ENCODE assay signal across 1 cellular context in the genomic region with DNA sequence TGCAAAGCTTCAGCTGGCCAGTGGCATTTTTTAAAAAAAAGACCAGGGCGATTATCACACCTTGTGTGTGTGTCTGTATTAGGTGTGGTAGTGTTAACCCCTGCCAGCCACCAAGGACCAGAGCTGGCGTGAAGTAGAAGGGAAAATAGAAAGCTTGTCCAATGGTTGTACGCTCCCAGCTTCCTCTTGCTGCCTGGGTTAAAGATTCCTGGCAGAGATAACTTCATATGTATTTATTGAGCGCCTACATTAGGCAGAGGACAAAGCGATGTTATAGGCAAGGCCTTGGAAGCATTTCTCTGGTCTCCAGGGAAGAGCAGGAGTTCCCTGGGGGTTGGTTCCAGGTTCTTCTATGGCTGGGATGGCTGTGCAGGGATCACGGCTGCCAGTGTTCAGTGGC.
TF ChIP-seq lines count a peak whose summit lies in the region.

No MANE protein-coding gene starts in this region.

TF ChIP-seq in GM12878, 131 proteins besides CTCF, POLR2A, EP300 and RAD21 (continued from another document):
- no peak for TF ChIP-seq FOS (IDR thresholded peaks at IDR 0.05; ENCODE audit: borderline replicate concordance, extremely low read depth, insufficient read length)
- TF ChIP-seq NRF1 (conservative IDR thresholded peaks at IDR 0.05; ENCODE audit: low read depth, low read length), result no peak
- no peak for TF ChIP-seq RUNX3 (IDR thresholded peaks at IDR 0.05; ENCODE audit: low read length)
- TF ChIP-seq GABPA (IDR thresholded peaks at IDR 0.05; ENCODE audit: low read depth), result no peak
